17 cellular contexts compared by ENCODE assay signal in genomic region chr4:68490826-68491457, GRCh38. TPM values are rescaled to one million over a fixed set of nuclear protein-coding genes. Genes with fewer than 3 reads are reported as not detected.
DNase-seq lines count a peak whose midpoint lies in the region; ATAC-seq and TF ChIP-seq lines count a peak whose summit lies in the region.
"Had no signal": no experiment of that assay in that cellular context is flagged by ENCODE, and none has a peak within 500 bp of the region (broad histone marks: within the 10 kb centered on the region; RNA-seq: fewer than 3 reads in every experiment).

No MANE protein-coding gene starts in this region.

- H3K4me3 Mint-ChIP-seq in Calu3 (ENCODE audit: low read depth, unreplicated experiment) = no peak overlapping the region
- H3K4me3 Mint-ChIP-seq: activated CD4-positive, alpha-beta T cell treated with anti-CD3 and anti-CD28 coated beads, Interleukin-2, amount 10 ng/mL, durations not matched to agents 7 days and 5 days; B cell; type B pancreatic cell had no signal

- no peaks in the 10 kb centered on the region for H3K27me3 Mint-ChIP-seq in Calu3 (ENCODE audit: unreplicated experiment)
- H3K27me3 Mint-ChIP-seq: B cell, type B pancreatic cell had no signal

- intact Hi-C loops in sciatic nerve (cut with DNase I) (no loop called here), Calu3 (cut with micrococcal nuclease; ENCODE audit: unreplicated experiment) (loop anchor here (10.0 kb wide), 1 partner anchor 844 kb away; no protein-coding TSS in a partner anchor)

- H3K36me3 Mint-ChIP-seq in Calu3 (ENCODE audit: insufficient read depth, unreplicated experiment) = no peaks in the 10 kb centered on the region
- H3K36me3 Mint-ChIP-seq: type B pancreatic cell had no signal

- no peak for TF ChIP-seq CTCF in cardiac fibroblast (IDR thresholded peaks at IDR 0.05; ENCODE audit: low read depth, low read length)
- TF ChIP-seq CTCF in Calu3 (IDR thresholded peaks at IDR 0.05; ENCODE audit: unreplicated experiment) = no peak

- CTCF ChIA-PET in Calu3 (lab: Charles Lee) = no interaction called here

- H3K27ac Mint-ChIP-seq in Calu3 (ENCODE audit: unreplicated experiment) = no peak overlapping the region
- H3K27ac Mint-ChIP-seq: activated CD4-positive, alpha-beta T cell treated with anti-CD3 and anti-CD28 coated beads, Interleukin-2, amount 10 ng/mL, durations not matched to agents 7 days and 5 days; B cell; type B pancreatic cell had no signal

- H3K4me1 Mint-ChIP-seq in Calu3 (ENCODE audit: low read depth, unreplicated experiment) = no peaks in the 10 kb centered on the region

- H3K9me3 Mint-ChIP-seq in Calu3 (ENCODE audit: low read depth, unreplicated experiment) = no peaks in the 10 kb centered on the region
- H3K9me3 Mint-ChIP-seq: activated CD4-positive, alpha-beta T cell treated with anti-CD3 and anti-CD28 coated beads, Interleukin-2, amount 10 ng/mL, durations not matched to agents 7 days and 5 days had no signal

- ATAC-seq in sciatic nerve = no peak

- BruUV-seq in Calu3 (replicated peaks; lab: Mats Ljungman, UMichigan) = no TSS peak

- peak; percentile 0 for DNase-seq in NCI-H2171 treated with DMSO at 0.1 percent for 48 hours (lab: John Stamatoyannopoulos, UW)
- DNase-seq in NCI-H2171 (lab: John Stamatoyannopoulos, UW) = no peak
- peak; percentile 15 for DNase-seq in NCI-H1105 treated with DMSO at 0.1 percent for 48 hours (lab: John Stamatoyannopoulos, UW)
- peak; percentile 2 to 6 for DNase-seq in cardiac fibroblast (ENCODE audit: low read depth in 2 of 2)
- peak; percentile 58 for DNase-seq in sciatic nerve (ENCODE audit: low spot score)
- DNase-seq in NCI-H226 = no peak
- no peak for DNase-seq in AG20443 (ENCODE audit: low spot score)
- no peak for DNase-seq in Calu3
- DNase-seq: activated CD4-positive, alpha-beta T cell treated with anti-CD3 and anti-CD28 coated beads, Interleukin-2, amount 10 ng/mL, durations not matched to agents 7 days and 5 days; activated naive CD4-positive, alpha-beta T cell treated with anti-CD3 and anti-CD28 coated beads, Interleukin-2, amount 50 U/mL, for 16 hours; central memory CD4-positive, alpha-beta T cell; HCEC 1CT; NCI-H1092; NCI-H526 treated with DMSO at 0.1 percent for 48 hours had no signal

- no peak overlapping the region for H3K4me3 ChIP-seq in cardiac fibroblast (replicated peaks in 1 of 2; ENCODE audit: low read depth in 2 of 2, low read length in 2 of 2)

RNA-seq across cellular contexts. Expression of gene TMPRSS11E, which starts 43.7 kb away (rescaled TPM):
- not detected for total RNA-seq in sciatic nerve
- not detected in 2 replicates for total RNA-seq in Calu3 (2022)
- total RNA-seq: activated CD4-positive, alpha-beta T cell treated with anti-CD3 and anti-CD28 coated beads, Interleukin-2, amount 10 ng/mL, durations not matched to agents 7 days and 5 days; B cell; dermis microvascular lymphatic vessel endothelial cell had no signal

Comparison
In these comparisons a context has a peak if more than half of its experiments do, and no peak if none do; other contexts are left out.
1. DNase-seq: peak in NCI-H2171 treated with DMSO at 0.1 percent for 48 hours (single experiment), NCI-H1105 treated with DMSO at 0.1 percent for 48 hours (single experiment), cardiac fibroblast (2 of 2) and sciatic nerve (single experiment); none in NCI-H2171 (single experiment), NCI-H226 (single experiment), AG20443 (single experiment) and Calu3 (single experiment).